In the genomic region with DNA sequence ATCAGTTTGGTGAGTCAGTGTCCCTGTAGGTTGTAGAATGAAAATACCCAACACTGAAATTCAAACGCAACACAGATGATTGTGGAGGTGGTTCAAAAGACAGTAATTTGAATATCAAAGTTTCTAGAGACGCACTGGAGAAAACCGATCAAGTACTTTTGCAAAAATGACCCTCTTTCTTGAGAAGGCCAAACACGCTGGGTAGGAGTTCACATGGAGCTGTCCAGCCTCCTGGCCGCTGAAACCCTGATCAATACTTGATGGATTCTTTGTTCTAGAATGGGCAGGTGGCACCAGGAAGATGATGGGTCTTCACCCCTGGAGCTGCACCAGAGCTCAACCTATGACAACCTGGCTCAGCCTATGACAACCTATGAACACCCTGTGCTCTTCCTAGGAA, we compare ENCODE assay signal across 33 cellular contexts. TPM values are rescaled to one million over a fixed set of nuclear protein-coding genes. Genes with fewer than 3 reads are reported as not detected.
DNase-seq lines count a peak whose midpoint lies in the region; ATAC-seq, FAIRE-seq and TF ChIP-seq lines count a peak whose summit lies in the region.
"Had no signal": no experiment of that assay in that cellular context is flagged by ENCODE, and none has a peak within 500 bp of the region (broad histone marks: within the 10 kb centered on the region; RNA-seq: fewer than 3 reads in every experiment).

No MANE protein-coding gene starts in this region.

- H3K4me2 ChIP-seq in GM23338 (no peak overlapping the region), K562 (ENCODE audit: insufficient read depth, low read length) (no peak overlapping the region), neural progenitor cell (no peak overlapping the region)
- H3K4me2 ChIP-seq: smooth muscle cell had no signal

- ATAC-seq in GM23338 = no peak
- no peak for ATAC-seq in K562
- ATAC-seq: activated T-cell treated with anti-CD3 and anti-CD28 coated beads, Interleukin-2, amount 50 U/mL, for 72 hours; heart right ventricle; pancreas; upper lobe of right lung had no signal

- H2AFZ ChIP-seq in GM23338 (no peak overlapping the region), K562 (ENCODE audit: low read depth, low read length) (no peak overlapping the region), neural progenitor cell (replicated peaks) (no peak overlapping the region)
- H2AFZ ChIP-seq: PC-9 had no signal

- no peaks in the 10 kb centered on the region for H3K4me1 ChIP-seq in GM23338 (ENCODE audit: insufficient read depth)
- H3K4me1 ChIP-seq in K562 (replicated peaks in 1 of 2; ENCODE audit: control insufficient read depth in 2 of 2, insufficient read depth in 2 of 2, low read length in 2 of 2) = peaks cover 7 to 12% of the 10 kb centered on the region in 2 experiments
- H3K4me1 ChIP-seq in neural progenitor cell = no peaks in the 10 kb centered on the region
- H3K4me1 ChIP-seq: Caco-2 had no signal

- FAIRE-seq in K562 (lab: Jason Lieb, UNC) = no peak
- FAIRE-seq: pancreas had no signal

- TF ChIP-seq POLR2A in K562 (conservative IDR thresholded peaks at IDR 0.05) = no peak

- H3K27me3 Mint-ChIP-seq in GM23338 (ENCODE audit: insufficient read depth, low read depth, poor library complexity) (peaks cover 8% of the 10 kb centered on the region), neural progenitor cell (ENCODE audit: insufficient read depth, low read depth) (peaks cover 4% of the 10 kb centered on the region)
- H3K27me3 Mint-ChIP-seq: activated naive CD8-positive, alpha-beta T cell had no signal

- intact Hi-C loops in K562 (cut with micrococcal nuclease) = loop anchor here (10.0 kb wide), 1 partner anchor 98 kb away; no protein-coding TSS in a partner anchor

- no peaks in the 10 kb centered on the region for H3K9me2 ChIP-seq in GM23338 (ENCODE audit: insufficient read depth)

- WGBS in K562 (ENCODE audit: insufficient coverage, low coverage, missing lambda C conversion rate) = 45% methylated on average over 5 of the region's 5 CpGs

- H3K9me1 ChIP-seq in K562 (ENCODE audit: control insufficient read depth, insufficient read depth, low read length) = no peaks in the 10 kb centered on the region

- in situ Hi-C loops in K562 (cut with MboI) = loop anchor here (5.0 kb wide), 1 partner anchor 35 kb away; no protein-coding TSS in a partner anchor

- H3K36me3 ChIP-seq in GM23338 (ENCODE audit: insufficient read depth) = no peaks in the 10 kb centered on the region
- H3K36me3 ChIP-seq in K562 (ENCODE audit: control insufficient read depth, insufficient read depth, low read length) = no peaks in the 10 kb centered on the region
- H3K36me3 ChIP-seq in neural progenitor cell = no peaks in the 10 kb centered on the region
- H3K36me3 ChIP-seq: heart right ventricle, pancreas, upper lobe of right lung had no signal

- no peaks in the 10 kb centered on the region for H3K79me2 ChIP-seq in GM23338 (replicated peaks; ENCODE audit: insufficient read depth)
- H3K79me2 ChIP-seq in K562 (ENCODE audit: control insufficient read depth, insufficient read depth, low read length) = no peaks in the 10 kb centered on the region
- H3K79me2 ChIP-seq in neural progenitor cell (ENCODE audit: low read depth) = no peaks in the 10 kb centered on the region

- CTCF ChIA-PET in K562 (lab: Yijun Ruan, JAX; ENCODE audit: low intra/inter-chr PET ratio) = no interaction called here

- no peaks in the 10 kb centered on the region for H3F3A ChIP-seq in GM23338 (replicated peaks; ENCODE audit: low read depth)
- H3F3A ChIP-seq in neural progenitor cell (ENCODE audit: low read depth) = no peaks in the 10 kb centered on the region

- TF ChIP-seq CTCF in GM23338 (conservative IDR thresholded peaks at IDR 0.05; ENCODE audit: low read depth in 2 of 2) = no peak
- no peak for TF ChIP-seq CTCF in K562 (IDR thresholded peaks at IDR 0.05 in 2 of 3, conservative IDR thresholded peaks at IDR 0.05 in 1 of 3; ENCODE audit: insufficient read depth in 2 of 3, low read depth in 1 of 3, low read length in 3 of 3)
- TF ChIP-seq CTCF in neural progenitor cell (IDR thresholded peaks at IDR 0.05) = no peak

- H4K20me1 ChIP-seq in GM23338 (replicated peaks; ENCODE audit: insufficient read depth) (no peaks in the 10 kb centered on the region), K562 (replicated peaks; ENCODE audit: control insufficient read depth, insufficient read depth, low read length) (no peaks in the 10 kb centered on the region), neural progenitor cell (ENCODE audit: low read depth) (no peaks in the 10 kb centered on the region)

- H3K9ac ChIP-seq in K562 (ENCODE audit: insufficient read depth in 1 of 2, low read depth in 2 of 2, low read length in 2 of 2) (no peak overlapping the region), neural progenitor cell (no peak overlapping the region)

- TF ChIP-seq RAD21 in K562 (CRISPR knock-in tag; conservative IDR thresholded peaks at IDR 0.05 in 1 of 2, IDR thresholded peaks at IDR 0.05 in 1 of 2) = no peak

- H3K9me3 Mint-ChIP-seq in GM23338 = peaks cover 30% of the 10 kb centered on the region
- peaks cover 2% of the 10 kb centered on the region for H3K9me3 Mint-ChIP-seq in neural progenitor cell

- H3K4me3 ChIP-seq in GM23338 (no peak overlapping the region), K562 (no peak overlapping the region), neural progenitor cell (no peak overlapping the region)
- H3K4me3 ChIP-seq: dorsolateral prefrontal cortex, heart right ventricle, pancreas, PC-9, smooth muscle cell, upper lobe of right lung had no signal

- no peak overlapping the region for H3K4me3 Mint-ChIP-seq in GM23338
- no peak overlapping the region for H3K4me3 Mint-ChIP-seq in neural progenitor cell
- H3K4me3 Mint-ChIP-seq: activated naive CD8-positive, alpha-beta T cell; activated T-cell treated with anti-CD3 and anti-CD28 coated beads, Interleukin-2, amount 50 U/mL, for 72 hours; nephron had no signal

- POLR2A ChIA-PET in K562 (lab: Yijun Ruan, JAX) = interaction anchor here (1.9 kb wide), 1 partner anchor 12 kb away, joined by 8 read pairs; no protein-coding TSS in a partner anchor

- peak; percentile 36 for DNase-seq in GM23338 (ENCODE audit: low spot score)
- no peak for DNase-seq in K562 (ENCODE audit: extremely low read depth in 1 of 4, low spot score in 3 of 4)
- DNase-seq in neural progenitor cell (ENCODE audit: low spot score) = peak; percentile 47
- no peak for DNase-seq in activated CD8-positive, alpha-beta memory T cell treated with anti-CD3 and anti-CD28 coated beads, Interleukin-2, amount 50 U/mL, for 48 hours
- DNase-seq in NCI-H2196 (lab: John Stamatoyannopoulos, UW; ENCODE audit: unreplicated experiment) = no peak
- no peak for DNase-seq in NCI-H2107 (lab: John Stamatoyannopoulos, UW)
- DNase-seq: activated CD4-positive, alpha-beta T cell treated with anti-CD3 and anti-CD28 coated beads for 48 hours; activated T-cell treated with anti-CD3 and anti-CD28 coated beads, Interleukin-2, amount 50 U/mL, for 72 hours; Caco-2; DMS79; dorsolateral prefrontal cortex; foreskin melanocyte; GDM1; heart right ventricle; KG1; MM.1S; NCI-H1417; NCI-H2029; NCI-H2227 treated with DMSO at 0.1 percent for 48 hours; NCI-H526; PC-9; SHP77; stimulated activated naive CD4-positive, alpha-beta T cell treated with Interleukin-2 at 50 U/mL for 16 hours; SW 1271; T-helper 9 cell; upper lobe of right lung had no signal

- H3K27ac ChIP-seq in GM23338 (ENCODE audit: low read depth) (no peak overlapping the region), K562 (ENCODE audit: extremely low read depth, low read depth, low read length) (no peak overlapping the region), neural progenitor cell (no peak overlapping the region)
- H3K27ac ChIP-seq: C4-2B, dorsolateral prefrontal cortex, heart right ventricle, pancreas, upper lobe of right lung, VCaP had no signal

- H3K36me3 Mint-ChIP-seq in GM23338 (ENCODE audit: low read depth) (peaks cover 11% of the 10 kb centered on the region), neural progenitor cell (no peaks in the 10 kb centered on the region)

- H3K9me3 ChIP-seq in K562 (replicated peaks; ENCODE audit: control insufficient read depth, insufficient read depth, low read depth, low read length) (peaks cover 1% of the 10 kb centered on the region; the same call in 1 of the 2 replicates), neural progenitor cell (ENCODE audit: low read depth) (no peaks in the 10 kb centered on the region)
- H3K9me3 ChIP-seq: Caco-2, pancreas, upper lobe of right lung had no signal

- H3K27me3 ChIP-seq in GM23338 (ENCODE audit: insufficient read depth) = no peaks in the 10 kb centered on the region
- H3K27me3 ChIP-seq in K562 (ENCODE audit: control insufficient read depth in 2 of 2, insufficient read depth in 2 of 2, low read length in 2 of 2) = no peaks in the 10 kb centered on the region
- peaks cover 10% of the 10 kb centered on the region for H3K27me3 ChIP-seq in neural progenitor cell
- H3K27me3 ChIP-seq: dorsolateral prefrontal cortex, heart right ventricle, pancreas, upper lobe of right lung had no signal

- H3K4me1 Mint-ChIP-seq in GM23338 (peaks cover 8% of the 10 kb centered on the region; the same call in 2 of the 3 replicates), neural progenitor cell (peaks cover 2% of the 10 kb centered on the region)

- H3K27ac Mint-ChIP-seq in GM23338 (no peak overlapping the region), neural progenitor cell (no peak overlapping the region)
- H3K27ac Mint-ChIP-seq: activated naive CD8-positive, alpha-beta T cell; activated T-cell treated with anti-CD3 and anti-CD28 coated beads, Interleukin-2, amount 50 U/mL, for 72 hours; nephron had no signal

- TF ChIP-seq EP300 in K562 (IDR thresholded peaks at IDR 0.05; ENCODE audit: low read length) = no peak

- no TSS peak for BruUV-seq in K562 (replicated peaks; lab: Mats Ljungman, UMichigan)

RNA-seq across cellular contexts. Expression of gene UBE2F, which starts 39.7 kb away (rescaled TPM):
- 56.7 and 106 TPM in 2 replicates for total RNA-seq in GM23338 (2014; rRNA removed; shearing (Covaris generic))
- polyA plus RNA-seq in GM23338 (2016; fragmentation: Nextera tagmentation; extraction: Ambion mirVana) (91.3 and 98.2 TPM in 2 replicates), K562 (2011; rRNA removed) (68.5 and 87.1 TPM in 2 replicates), K562 (2014; fragmentation: Illumina TruSeq; extraction: Trizol) (82.6 and 88.1 TPM in 2 replicates), K562 (2014; fragmentation: Nextera tagmentation; extraction: Ambion mirVana) (10 to 100 TPM; 18.1 to 24.9 TPM), K562 (2014; rRNA removed) (52.9 and 62.2 TPM in 2 replicates)
- polyA plus RNA-seq in PFSK-1 (2012; ENCODE audit: insufficient read length, low read depth) = 51.3 TPM
- 51.8 and 53.3 TPM in 2 replicates for total RNA-seq in K562 (2011; cell fraction: chromatin; rRNA removed; ENCODE audit: low replicate concordance)
- total RNA-seq in K562 (2011; cell fraction: nucleolus; rRNA removed) = 34.2 and 44.7 TPM in 2 replicates
- 38.6 and 66.0 TPM in 2 replicates for total RNA-seq in K562 (2011; cell fraction: nucleoplasm; rRNA removed)
- total RNA-seq in K562 (2014; rRNA removed) (44.3 and 54.0 TPM in 2 replicates), K562 (2014; rRNA removed; fragmentation: Illumina TruSeq; extraction: Trizol) (56.4 and 59.4 TPM in 2 replicates), K562 (2015; rRNA removed; fragmentation: Illumina TruSeq; extraction: Trizol) (42.8 and 50.7 TPM in 2 replicates), K562 (2021) (53.0 and 57.9 TPM in 2 replicates), neural progenitor cell (ENCODE audit: low replicate concordance) (50.8 and 77.4 TPM in 2 replicates)
- polyA plus RNA-seq in K562 (2011; cell fraction: cytosol; rRNA removed) = 52.0 and 70.8 TPM in 2 replicates
- 21.9 and 30.1 TPM in 2 replicates for polyA plus RNA-seq in K562 (2011; cell fraction: nucleus; rRNA removed)
- polyA plus RNA-seq in K562 (2012) = 55.3 and 72.7 TPM in 2 replicates
- 36.2 and 36.5 TPM in 2 replicates for polyA minus RNA-seq in K562 (2011; rRNA and poly(A)+ RNA removed)
- 22.9 and 26.1 TPM in 2 replicates for polyA minus RNA-seq in K562 (2011; cell fraction: cytosol; rRNA and poly(A)+ RNA removed)
- polyA minus RNA-seq in K562 (2011; cell fraction: nucleus; rRNA and poly(A)+ RNA removed) = 21.5 and 27.3 TPM in 2 replicates

Comparison
In these comparisons a context has a peak if more than half of its experiments do, and no peak if none do; other contexts are left out.
1. DNase-seq: peak in GM23338 (single experiment) and neural progenitor cell (single experiment); none in K562 (0 of 4), activated CD8-positive, alpha-beta memory T cell treated with anti-CD3 and anti-CD28 coated beads, Interleukin-2, amount 50 U/mL, for 48 hours (single experiment), NCI-H2196 (single experiment) and NCI-H2107 (single experiment).